In genomic region chr17:75345514-75346167, GRCh38 we compare ENCODE assay signal across 10 cellular contexts. TPM values are rescaled to one million over a fixed set of nuclear protein-coding genes. Genes with fewer than 3 reads are reported as not detected.
DNase-seq lines count a peak whose midpoint lies in the region; ATAC-seq and TF ChIP-seq lines count a peak whose summit lies in the region.
"Had no signal": no experiment of that assay in that cellular context is flagged by ENCODE, and none has a peak within 500 bp of the region (broad histone marks: within the 10 kb centered on the region; RNA-seq: fewer than 3 reads in every experiment).

No MANE protein-coding gene starts in this region.

- no peaks in the 10 kb centered on the region for H3F3A ChIP-seq in SK-N-SH (replicated peaks; ENCODE audit: insufficient read depth)

- H3K9ac ChIP-seq in HUES6 (ENCODE audit: low read length) (peak overlapping the region; percentile 75), SK-N-SH (no peak overlapping the region), colonic mucosa (ENCODE audit: low read depth in 2 of 2, low read length in 2 of 2) (no peak overlapping the region)

- TF ChIP-seq RAD21 in SK-N-SH (IDR thresholded peaks at IDR 0.05; ENCODE audit: low read length): no peak

- H3K36me3 Mint-ChIP-seq in activated T-cell treated with anti-CD3 and anti-CD28 coated beads, Interleukin-2, amount 50 U/mL, for 72 hours (ENCODE audit: insufficient read depth in 2 of 2): peaks cover 0 to 2% of the 10 kb centered on the region in 2 donors

- H3K9me2 ChIP-seq in SK-N-SH: no peaks in the 10 kb centered on the region

- H3K27ac ChIP-seq in HUES6 (ENCODE audit: low read depth, low read length) (peak overlapping the region; percentile 70; the same call in 1 of the 2 replicates), SK-N-SH (ENCODE audit: low read depth in 2 of 2, low read length in 1 of 2) (no peak overlapping the region), colonic mucosa (no peak overlapping the region)
- H3K27ac ChIP-seq: epithelial cell of prostate had no signal

- WGBS in SK-N-SH (ENCODE audit: low lambda C conversion rate): 81% methylated on average over 8 of the region's 8 CpGs

- CTCF ChIA-PET in SK-N-SH (lab: Yijun Ruan, JAX): interaction anchor here (0.6 to 2.4 kb wide), 5 partner anchors 8 to 551 kb away, joined by 3 to 14 read pairs (median 3); partner anchors contain the start of gene TRIM65

- H3K9me3 ChIP-seq in HUES6 (ENCODE audit: control insufficient read depth, insufficient read depth, low read depth, low read length): no peaks in the 10 kb centered on the region
- H3K9me3 ChIP-seq in SK-N-SH: no peaks in the 10 kb centered on the region
- H3K9me3 ChIP-seq in colonic mucosa: no peaks in the 10 kb centered on the region

- peak overlapping the region; percentile 83 for H3K27ac Mint-ChIP-seq in activated T-cell treated with anti-CD3 and anti-CD28 coated beads, Interleukin-2, amount 50 U/mL, for 72 hours

- H3K4me3 Mint-ChIP-seq in activated T-cell treated with anti-CD3 and anti-CD28 coated beads, Interleukin-2, amount 50 U/mL, for 72 hours: peak overlapping the region; percentile 64 to 80

- H3K36me3 ChIP-seq in HUES6 (ENCODE audit: control insufficient read depth, insufficient read depth, low read length) (no peaks in the 10 kb centered on the region), SK-N-SH (replicated peaks in 1 of 2; ENCODE audit: control insufficient read depth in 1 of 2, insufficient read depth in 2 of 2, low read length in 1 of 2) (no peaks in the 10 kb centered on the region), colonic mucosa (no peaks in the 10 kb centered on the region)

- peaks cover 87% of the 10 kb centered on the region for H4K20me1 ChIP-seq in SK-N-SH (ENCODE audit: insufficient read depth)

- H3K27me3 ChIP-seq in HUES6 (ENCODE audit: control insufficient read depth, insufficient read depth, low read length): no peaks in the 10 kb centered on the region
- H3K27me3 ChIP-seq in SK-N-SH (ENCODE audit: insufficient read depth): no peaks in the 10 kb centered on the region
- no peaks in the 10 kb centered on the region for H3K27me3 ChIP-seq in colonic mucosa

- H3K9me3 Mint-ChIP-seq in activated T-cell treated with anti-CD3 and anti-CD28 coated beads, Interleukin-2, amount 50 U/mL, for 72 hours: no peaks in the 10 kb centered on the region

- TF ChIP-seq CTCF in GM12864 (IDR thresholded peaks at IDR 0.05; ENCODE audit: low read depth, low read length, missing control alignments): no peak
- TF ChIP-seq CTCF in GM20000 (IDR thresholded peaks at IDR 0.05; ENCODE audit: extremely low read depth, missing control alignments): no peak
- no peak for TF ChIP-seq CTCF in SK-N-SH (IDR thresholded peaks at IDR 0.05)
- TF ChIP-seq CTCF in colonic mucosa (IDR thresholded peaks at IDR 0.05): no peak

- H3K4me1 Mint-ChIP-seq in activated T-cell treated with anti-CD3 and anti-CD28 coated beads, Interleukin-2, amount 50 U/mL, for 72 hours (ENCODE audit: low read depth): peaks cover 97% of the 10 kb centered on the region

- H3K79me2 ChIP-seq in SK-N-SH (ENCODE audit: insufficient read depth): peaks cover 95% of the 10 kb centered on the region

- no peak overlapping the region for H3K4me2 ChIP-seq in SK-N-SH

- H2AFZ ChIP-seq in SK-N-SH (ENCODE audit: low read depth): no peak overlapping the region

- POLR2A ChIA-PET in SK-N-SH (lab: Yijun Ruan, JAX): no interaction called here

- H3K27me3 Mint-ChIP-seq in activated T-cell treated with anti-CD3 and anti-CD28 coated beads, Interleukin-2, amount 50 U/mL, for 72 hours (ENCODE audit: low read depth): no peaks in the 10 kb centered on the region

- H3K4me1 ChIP-seq in HUES6 (ENCODE audit: control insufficient read depth, insufficient read depth, low read length) (peaks cover 63% of the 10 kb centered on the region), SK-N-SH (ENCODE audit: control insufficient read depth in 1 of 2, insufficient read depth in 2 of 2, low read depth in 1 of 2, low read length in 1 of 2) (peaks cover 11% of the 10 kb centered on the region in 2 experiments; a peak in 1 of 4 replicates), colonic mucosa (no peaks in the 10 kb centered on the region)

- peak; percentile 90 for DNase-seq in GM12864 (ENCODE audit: low read depth)
- peak; percentile 57 for DNase-seq in GM20000 (ENCODE audit: low spot score)
- peak; percentile 57 to 66 for DNase-seq in activated T-cell treated with anti-CD3 and anti-CD28 coated beads, Interleukin-2, amount 50 U/mL, for 72 hours
- DNase-seq in putamen (ENCODE audit: low spot score): peak; percentile 36
- DNase-seq in SK-N-SH: no peak
- no peak for DNase-seq in colonic mucosa
- no peak for DNase-seq in AG20443 (ENCODE audit: low spot score)
- DNase-seq: IMR-90 had no signal

- intact Hi-C loops in colonic mucosa (cut with DNase I): no loop called here

- ATAC-seq in activated T-cell treated with anti-CD3 and anti-CD28 coated beads, Interleukin-2, amount 50 U/mL, for 72 hours (replicated peaks in 1 of 2): peak; percentile 70 to 72

- H3K4me3 ChIP-seq in GM12864 (ENCODE audit: low read depth, low read length): peak overlapping the region; percentile 39; the same call in 1 of the 2 replicates
- peak overlapping the region; percentile 47 for H3K4me3 ChIP-seq in HUES6 (ENCODE audit: low read depth, low read length)
- no peak overlapping the region for H3K4me3 ChIP-seq in SK-N-SH (ENCODE audit: low read depth in 2 of 2, low read length in 1 of 2)
- no peak overlapping the region for H3K4me3 ChIP-seq in colonic mucosa

- no peak for TF ChIP-seq EP300 in SK-N-SH (IDR thresholded peaks at IDR 0.05; ENCODE audit: borderline replicate concordance in 1 of 2, low read depth in 1 of 2, low read length in 1 of 2)

TF ChIP-seq in SK-N-SH, 30 proteins besides CTCF, POLR2A, EP300 and RAD21:
- TF ChIP-seq TEAD4 (IDR thresholded peaks at IDR 0.05; ENCODE audit: borderline replicate concordance, insufficient read depth): no peak
- no peak for TF ChIP-seq USF2 (IDR thresholded peaks at IDR 0.05; ENCODE audit: borderline replicate concordance, low read depth, low read length)
- TF ChIP-seq NFIC (IDR thresholded peaks at IDR 0.05; ENCODE audit: borderline replicate concordance): no peak
- TF ChIP-seq MEF2A (IDR thresholded peaks at IDR 0.05; ENCODE audit: borderline replicate concordance, low read depth): no peak
- TF ChIP-seq TAF1 (IDR thresholded peaks at IDR 0.05; ENCODE audit: borderline replicate concordance, low read depth, low read length): no peak
- TF ChIP-seq SIN3A (IDR thresholded peaks at IDR 0.05; ENCODE audit: borderline replicate concordance, low read depth, low read length): no peak
- TF ChIP-seq USF1 (IDR thresholded peaks at IDR 0.05; ENCODE audit: borderline replicate concordance, low read depth): no peak
- no peak for TF ChIP-seq ELF1 (IDR thresholded peaks at IDR 0.05)
- no peak for TF ChIP-seq GABPA (IDR thresholded peaks at IDR 0.05; ENCODE audit: low read depth)
- no peak for TF ChIP-seq TCF12 (IDR thresholded peaks at IDR 0.05)
- TF ChIP-seq RFX5 (IDR thresholded peaks at IDR 0.05; ENCODE audit: low read length): no peak
- no peak for TF ChIP-seq POLR2AphosphoS5 (IDR thresholded peaks at IDR 0.05; ENCODE audit: low read depth, low read length)
- TF ChIP-seq FOXJ3 (CRISPR knock-in tag; IDR thresholded peaks at IDR 0.05): no peak
- no peak for TF ChIP-seq RCOR1 (IDR thresholded peaks at IDR 0.05; ENCODE audit: low read length)
- no peak for TF ChIP-seq FOSL2 (IDR thresholded peaks at IDR 0.05; ENCODE audit: borderline replicate concordance, low read depth)
- TF ChIP-seq FOXM1 (IDR thresholded peaks at IDR 0.05; ENCODE audit: low read depth): no peak

RNA-seq across cellular contexts. Expression of gene SLC25A19, which starts 56.4 kb away (rescaled TPM):
- total RNA-seq in activated T-cell treated with anti-CD3 and anti-CD28 coated beads, Interleukin-2, amount 50 U/mL, for 72 hours: 10 to 100 TPM; 39.9 to 59.3 TPM
- 11.7 and 13.2 TPM in 2 replicates for polyA plus RNA-seq in SK-N-SH (2012; rRNA removed)
- 7.0 and 10.2 TPM in 2 replicates for polyA plus RNA-seq in SK-N-SH (2012; cell fraction: cytosol; rRNA removed)
- polyA plus RNA-seq in SK-N-SH (2012; cell fraction: nucleus; rRNA removed): 14.6 and 19.1 TPM in 2 replicates
- total RNA-seq in colonic mucosa: 10 to 100 TPM in 1 of 2 donors, 1 to 10 TPM in 1; 9.8 to 24.8 TPM

RNA-seq across cellular contexts. Expression of gene GRB2, which starts 59.8 kb away (rescaled TPM):
- 100 to 1,000 TPM; 209 to 218 TPM for total RNA-seq in activated T-cell treated with anti-CD3 and anti-CD28 coated beads, Interleukin-2, amount 50 U/mL, for 72 hours
- polyA plus RNA-seq in SK-N-SH (2012; rRNA removed): 81.6 and 89.6 TPM in 2 replicates
- polyA plus RNA-seq in SK-N-SH (2012; cell fraction: cytosol; rRNA removed): 79.2 and 104 TPM in 2 replicates
- 83.6 and 109 TPM in 2 replicates for polyA plus RNA-seq in SK-N-SH (2012; cell fraction: nucleus; rRNA removed)
- 100 to 1,000 TPM; 117 to 126 TPM for total RNA-seq in colonic mucosa

Comparison
In these comparisons a context has a peak if more than half of its experiments do, and no peak if none do; other contexts are left out.
1. DNase-seq: peak in GM12864 (single experiment), GM20000 (single experiment), activated T-cell treated with anti-CD3 and anti-CD28 coated beads, Interleukin-2, amount 50 U/mL, for 72 hours (2 of 2) and putamen (single experiment); none in SK-N-SH (single experiment), colonic mucosa (single experiment) and AG20443 (single experiment).
2. H3K4me3 ChIP-seq: peak in GM12864 (single experiment) and HUES6 (single experiment); none in SK-N-SH (0 of 2) and colonic mucosa (single experiment).